Comparison of ENCODE assay signal across 34 cellular contexts in the genomic region with DNA sequence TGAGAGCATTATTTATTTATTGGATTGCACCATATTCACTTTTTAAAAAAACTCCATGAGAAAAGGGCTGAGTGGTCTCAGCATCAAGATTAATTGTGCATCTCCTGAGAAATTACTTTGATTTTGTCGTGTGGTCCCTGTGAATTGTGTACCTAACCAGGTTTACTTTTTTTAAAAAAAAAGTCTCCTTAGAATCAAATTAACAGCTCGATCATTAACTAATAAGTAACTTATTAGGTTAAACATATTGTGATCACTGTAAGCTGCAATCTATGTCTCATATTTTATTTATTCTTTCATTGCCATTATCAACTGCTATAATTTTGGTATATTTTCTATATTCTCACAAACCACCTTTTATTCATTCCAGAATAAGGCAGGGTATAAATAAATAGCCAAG.
"Had no signal": no experiment of that assay in that cellular context is flagged by ENCODE, and none has a peak within 500 bp of the region (broad histone marks: within the 10 kb centered on the region; RNA-seq: fewer than 3 reads in every experiment).

No MANE protein-coding gene starts in this region.

- ATAC-seq: activated naive CD4-positive, alpha-beta T cell treated with anti-CD3 and anti-CD28 coated beads, Interleukin-2, amount 50 U/mL, for 72 hours; activated naive CD8-positive, alpha-beta T cell treated with anti-CD3 and anti-CD28 coated beads, Interleukin-2, amount 50 U/mL, for 24 hours; activated T-cell treated with anti-CD3 and anti-CD28 coated beads, Interleukin-2, amount 50 U/mL, for 4 hours; activated T-cell treated with anti-CD3 and anti-CD28 coated beads, Interleukin-2, amount 50 U/mL, for 72 hours; activated T-helper 17 cell treated with anti-CD3 and anti-CD28 coated beads, Interleukin-2, amount 50 U/mL, for 72 hours had no signal

- FAIRE-seq: astrocyte, bronchial epithelial cell had no signal

- DNase-seq: activated effector memory CD4-positive, alpha-beta T cell treated with anti-CD3 and anti-CD28 coated beads, Interleukin-2, amount 50 U/mL, for 16 hours; activated effector memory CD4-positive, alpha-beta T cell treated with Interleukin-2 at 50 U/mL for 16 hours; activated gamma-delta T cell; activated gamma-delta T cell treated with Interleukin-2 at 50 U/mL for 16 hours; activated naive CD4-positive, alpha-beta T cell; activated naive CD4-positive, alpha-beta T cell treated with anti-CD3 and anti-CD28 coated beads for 36 hours; activated naive CD4-positive, alpha-beta T cell treated with anti-CD3 and anti-CD28 coated beads, Interleukin-2, amount 10 ng/mL, durations not matched to agents 7 days and 5 days; activated naive CD4-positive, alpha-beta T cell treated with anti-CD3 and anti-CD28 coated beads, Interleukin-2, amount 50 U/mL, for 16 hours; activated naive CD4-positive, alpha-beta T cell treated with Interleukin-2 at 50 U/mL for 16 hours; activated naive CD8-positive, alpha-beta T cell treated with anti-CD3 and anti-CD28 coated beads for 36 hours; activated naive CD8-positive, alpha-beta T cell treated with anti-CD3 and anti-CD28 coated beads, Interleukin-2, amount 10 ng/mL, durations not matched to agents 7 days and 5 days; activated naive CD8-positive, alpha-beta T cell treated with anti-CD3 and anti-CD28 coated beads, Interleukin-2, amount 50 U/mL, for 24 hours; activated T-cell treated with anti-CD3 and anti-CD28 coated beads for 4 hours; activated T-cell treated with anti-CD3 and anti-CD28 coated beads, Interleukin-2, amount 50 U/mL, for 1 hour; activated T-cell treated with anti-CD3 and anti-CD28 coated beads, Interleukin-2, amount 50 U/mL, for 24 hours; activated T-cell treated with anti-CD3 and anti-CD28 coated beads, Interleukin-2, amount 50 U/mL, for 4 hours; activated T-cell treated with anti-CD3 and anti-CD28 coated beads, Interleukin-2, amount 50 U/mL, for 48 hours; activated T-cell treated with anti-CD3 and anti-CD28 coated beads, Interleukin-2, amount 50 U/mL, for 72 hours; adrenal gland; amniotic stem cell; amygdala; anterior cingulate cortex; aorta; brain microvascular endothelial cell; caudate nucleus; central memory CD4-positive, alpha-beta T cell; cerebellar nuclear complex had no signal

- H3K36me3 ChIP-seq: adrenal gland, ascending aorta, brain microvascular endothelial cell, breast epithelium, cardiac muscle cell had no signal

- H3K27ac ChIP-seq: adrenal gland, ascending aorta, brain microvascular endothelial cell, breast epithelium, cardiac muscle cell had no signal

- H3K4me1 ChIP-seq: adrenal gland, ascending aorta, breast epithelium had no signal

- H3K4me3 ChIP-seq: adrenal gland, ascending aorta, breast epithelium, cardiac muscle cell had no signal

- H3K9me3 ChIP-seq: adrenal gland, ascending aorta, breast epithelium had no signal

- H3K27me3 ChIP-seq: adrenal gland, ascending aorta, brain microvascular endothelial cell, breast epithelium, cardiac muscle cell had no signal
